Comparison of ENCODE assay signal across 14 cellular contexts in the genomic region with DNA sequence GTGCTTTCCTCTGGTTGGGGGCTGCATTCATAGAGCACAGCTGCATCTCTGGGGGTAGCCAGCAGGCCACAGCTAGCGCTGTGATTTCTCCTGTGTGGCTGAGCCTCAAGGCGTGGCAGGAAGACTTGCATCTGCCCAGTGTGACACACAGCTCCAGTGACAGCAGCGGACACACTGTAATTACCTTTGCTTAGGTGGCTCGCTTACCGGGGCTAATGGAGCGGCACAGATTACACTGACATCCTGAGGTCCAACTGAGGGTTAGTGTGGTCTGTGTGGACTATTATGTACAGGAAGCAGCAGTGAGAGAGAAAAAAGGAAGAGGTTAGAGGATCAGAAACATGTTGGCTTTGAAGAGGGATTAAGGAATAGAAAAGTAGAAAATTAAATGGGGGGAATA. TPM values are rescaled to one million over a fixed set of nuclear protein-coding genes. Genes with fewer than 3 reads are reported as not detected.
DNase-seq lines count a peak whose midpoint lies in the region; TF ChIP-seq lines count a peak whose summit lies in the region.
"Had no signal": no experiment of that assay in that cellular context is flagged by ENCODE, and none has a peak within 500 bp of the region (broad histone marks: within the 10 kb centered on the region; RNA-seq: fewer than 3 reads in every experiment).

No MANE protein-coding gene starts in this region.

- H3K36me3 ChIP-seq in MG63, result no peaks in the 10 kb centered on the region
- H3K36me3 ChIP-seq: thoracic aorta had no signal

- H3K9me3 Mint-ChIP-seq in endothelial cell (ENCODE audit: unreplicated experiment), result no peaks in the 10 kb centered on the region
- H3K9me3 Mint-ChIP-seq: activated naive CD4-positive, alpha-beta T cell treated with anti-CD3 and anti-CD28 coated beads, Interleukin-2, amount 50 U/mL, for 72 hours; activated T-cell treated with anti-CD3 and anti-CD28 coated beads, Interleukin-2, amount 50 U/mL, for 24 hours had no signal

- no peaks in the 10 kb centered on the region for H3K36me3 Mint-ChIP-seq in endothelial cell (ENCODE audit: low read depth, unreplicated experiment)
- H3K36me3 Mint-ChIP-seq: activated naive CD4-positive, alpha-beta T cell treated with anti-CD3 and anti-CD28 coated beads, Interleukin-2, amount 50 U/mL, for 72 hours had no signal

- H3K27ac Mint-ChIP-seq in endothelial cell (ENCODE audit: unreplicated experiment), result peak overlapping the region; percentile 0
- H3K27ac Mint-ChIP-seq: activated naive CD4-positive, alpha-beta T cell treated with anti-CD3 and anti-CD28 coated beads, Interleukin-2, amount 50 U/mL, for 72 hours; activated T-cell treated with anti-CD3 and anti-CD28 coated beads, Interleukin-2, amount 50 U/mL, for 24 hours had no signal

- H3K4me3 ChIP-seq in MG63, result no peak overlapping the region
- H3K4me3 ChIP-seq: PC-9, smooth muscle cell, thoracic aorta had no signal

- no peak for TF ChIP-seq CTCF in endothelial cell (IDR thresholded peaks at IDR 0.05; ENCODE audit: unreplicated experiment)

- DNase-seq in SHP77 (lab: John Stamatoyannopoulos, UW), result peak; percentile 2 to 10
- no peak for DNase-seq in SHP77 treated with DMSO at 0.1 percent for 48 hours (lab: John Stamatoyannopoulos, UW)
- DNase-seq in NCI-H69 (lab: John Stamatoyannopoulos, UW), result peak; percentile 94
- no peak for DNase-seq in endothelial cell (ENCODE audit: low spot score)
- peak; percentile 55 for DNase-seq in retina
- DNase-seq in kidney glomerular epithelial cell (lab: John Stamatoyannopoulos, UW), result no peak
- DNase-seq in MG63, result no peak
- DNase-seq in stimulated activated CD4-positive, alpha-beta T cell treated with anti-CD3 and anti-CD28 coated beads, Interleukin-2, amount 100 ng/mL, for 24 hours, result no peak
- DNase-seq: activated T-cell treated with anti-CD3 and anti-CD28 coated beads, Interleukin-2, amount 50 U/mL, for 24 hours; NCI-H226; PC-9 had no signal

- H3K4me1 Mint-ChIP-seq in endothelial cell (ENCODE audit: unreplicated experiment), result peaks cover 4% of the 10 kb centered on the region

- no peaks in the 10 kb centered on the region for H3K9me3 ChIP-seq in MG63
- H3K9me3 ChIP-seq: thoracic aorta had no signal

- no peak overlapping the region for H3K4me3 Mint-ChIP-seq in endothelial cell (ENCODE audit: unreplicated experiment)
- H3K4me3 Mint-ChIP-seq: activated T-cell treated with anti-CD3 and anti-CD28 coated beads, Interleukin-2, amount 50 U/mL, for 24 hours had no signal

- H3K27me3 Mint-ChIP-seq in endothelial cell (ENCODE audit: unreplicated experiment), result no peaks in the 10 kb centered on the region

- H3K27me3 ChIP-seq in MG63, result no peaks in the 10 kb centered on the region

RNA-seq across cellular contexts. Expression of a gene that starts 27.1 kb away (rescaled TPM):
- 3.0 TPM for total RNA-seq in endothelial cell (ENCODE audit: unreplicated experiment)
- 0.69 and 0.99 TPM in 2 replicates for total RNA-seq in MG63 (2014; rRNA removed; shearing (Covaris generic); ENCODE audit: low replicate concordance)
- total RNA-seq: activated naive CD4-positive, alpha-beta T cell treated with anti-CD3 and anti-CD28 coated beads, Interleukin-2, amount 50 U/mL, for 72 hours; PC-9 had no signal

Comparison
In these comparisons a context has a peak if more than half of its experiments do, and no peak if none do; other contexts are left out.
1. DNase-seq: peak in SHP77 (2 of 2), NCI-H69 (single experiment) and retina (single experiment); none in SHP77 treated with DMSO at 0.1 percent for 48 hours (single experiment), endothelial cell (single experiment), kidney glomerular epithelial cell (single experiment), MG63 (single experiment) and stimulated activated CD4-positive, alpha-beta T cell treated with anti-CD3 and anti-CD28 coated beads, Interleukin-2, amount 100 ng/mL, for 24 hours (0 of 2).